In the genomic region with DNA sequence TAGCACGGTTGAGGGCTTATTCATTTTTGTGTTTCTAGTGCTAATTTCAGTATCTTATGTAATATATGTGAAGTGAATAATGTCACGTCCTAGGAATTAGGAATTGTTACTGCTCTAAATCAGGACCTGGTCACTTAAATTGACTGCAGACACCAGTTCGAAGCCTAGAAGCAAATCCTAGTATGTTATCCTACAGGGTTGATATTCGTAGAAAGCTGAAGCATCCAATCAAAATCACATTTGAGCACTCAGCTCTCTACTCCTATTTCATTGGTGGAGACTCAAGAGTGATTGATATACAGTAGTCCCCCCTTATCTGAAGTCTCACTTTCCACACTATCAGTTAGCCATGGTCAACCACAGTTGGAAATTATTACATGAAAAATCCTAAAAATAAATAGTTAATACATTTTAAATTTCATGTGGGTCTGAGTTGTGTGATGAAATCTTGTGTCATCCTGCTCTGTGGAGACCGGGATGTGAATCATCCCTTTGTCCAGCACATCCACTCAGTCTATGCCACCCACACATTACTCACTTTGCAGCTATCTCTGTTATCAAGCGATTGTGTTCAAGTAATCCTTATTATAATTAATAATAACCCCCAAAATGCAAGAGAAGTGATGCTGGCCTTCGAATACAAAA, we compare ENCODE assay signal across 12 cellular contexts. TPM values are rescaled to one million over a fixed set of nuclear protein-coding genes. Genes with fewer than 3 reads are reported as not detected.
DNase-seq lines count a peak whose midpoint lies in the region; ATAC-seq and TF ChIP-seq lines count a peak whose summit lies in the region.
"Had no signal": no experiment of that assay in that cellular context is flagged by ENCODE, and none has a peak within 500 bp of the region (broad histone marks: within the 10 kb centered on the region; RNA-seq: fewer than 3 reads in every experiment).

No MANE protein-coding gene starts in this region.

- H2AK5ac ChIP-seq in neuronal stem cell (ENCODE audit: low read depth, low read length): no peak overlapping the region

- no peak for ATAC-seq in CD4-positive, alpha-beta T cell (ENCODE audit: poor library complexity)

- H3K9me3 ChIP-seq in neuronal stem cell (replicated peaks in 1 of 2; ENCODE audit: control insufficient read depth in 2 of 2, insufficient read depth in 1 of 2, low read depth in 1 of 2, low read length in 2 of 2): no peaks in the 10 kb centered on the region
- no peaks in the 10 kb centered on the region for H3K9me3 ChIP-seq in CD4-positive, alpha-beta T cell (ENCODE audit: control insufficient read depth, low read length)

- no peaks in the 10 kb centered on the region for H3K9me3 Mint-ChIP-seq in CD4-positive, alpha-beta T cell
- H3K9me3 Mint-ChIP-seq: activated T-helper 1 cell treated with anti-CD3 and anti-CD28 coated beads, Interleukin-12 subunit alpha, Interleukin-12 subunit beta, Interleukin-2, Interleukin-4 antibody, amounts not matched to agents 30 ng/mL and 10 ng/mL and 1 ng/mL, durations not matched to agents 14 hours and 24 hours and 36 hours; IgD-negative memory B cell had no signal

- H2BK120ac ChIP-seq in neuronal stem cell (ENCODE audit: low read depth, low read length): no peak overlapping the region

- no peaks in the 10 kb centered on the region for H3K4me1 ChIP-seq in neuronal stem cell (ENCODE audit: control insufficient read depth in 2 of 2, insufficient read depth in 1 of 2, low read depth in 1 of 2, low read length in 2 of 2)
- H3K4me1 ChIP-seq: parathyroid adenoma had no signal

- H2AFZ ChIP-seq in neuronal stem cell (ENCODE audit: low read length): peak overlapping the region; percentile 53
- H2AFZ ChIP-seq: parathyroid adenoma had no signal

- no peak overlapping the region for H2BK5ac ChIP-seq in neuronal stem cell (ENCODE audit: low read length)

- no peak overlapping the region for H4K91ac ChIP-seq in neuronal stem cell (ENCODE audit: low read depth, low read length, poor library complexity)

- CTCF ChIA-PET in CD4-positive, alpha-beta T cell (lab: Charles Lee): no interaction called here

- intact Hi-C loops in cardiac septum (cut with DNase I): no loop called here
- intact Hi-C loops in CD4-positive, alpha-beta T cell (cut with DNase I, micrococcal nuclease): no loop called here

- H3K4me1 Mint-ChIP-seq in CD4-positive, alpha-beta T cell (ENCODE audit: low read depth): no peaks in the 10 kb centered on the region
- H3K4me1 Mint-ChIP-seq: IgD-negative memory B cell had no signal

- no peaks in the 10 kb centered on the region for H3K27me3 Mint-ChIP-seq in CD4-positive, alpha-beta T cell
- H3K27me3 Mint-ChIP-seq: IgD-negative memory B cell had no signal

- no peak overlapping the region for H3K4me3 ChIP-seq in neuronal stem cell (ENCODE audit: low read length in 2 of 2)

- H3K4me2 ChIP-seq in neuronal stem cell (ENCODE audit: insufficient read depth, low read length, poor library complexity, severe bottlenecking): no peak overlapping the region

- H2BK12ac ChIP-seq in neuronal stem cell (ENCODE audit: low read length): no peak overlapping the region

- H3K27me3 ChIP-seq in neuronal stem cell (ENCODE audit: control insufficient read depth in 3 of 3, insufficient read depth in 3 of 3, low read depth in 1 of 3, low read length in 3 of 3): no peaks in the 10 kb centered on the region
- H3K27me3 ChIP-seq in CD4-positive, alpha-beta T cell (ENCODE audit: control insufficient read depth, insufficient read depth, low read length): no peaks in the 10 kb centered on the region

- DNase-seq in Daoy (ENCODE audit: low read depth) (peak; percentile 77), NCI-H226 (peak; percentile 92), dermis blood vessel endothelial cell (peak; percentile 70), neuronal stem cell (ENCODE audit: low spot score) (no peak), cardiac septum (ENCODE audit: low spot score) (no peak)
- DNase-seq in stimulated activated CD4-positive, alpha-beta T cell treated with anti-CD3 and anti-CD28 coated beads, Interleukin-2, amount 100 ng/mL, for 24 hours: no peak
- DNase-seq in stimulated activated naive CD4-positive, alpha-beta T cell treated with Interleukin-2 at 50 U/mL for 16 hours (lab: John Stamatoyannopoulos, UW): no peak
- DNase-seq in CD4-positive, alpha-beta T cell: no peak
- DNase-seq: NCI-H526 had no signal

- H3K27ac Mint-ChIP-seq in CD4-positive, alpha-beta T cell: no peak overlapping the region
- H3K27ac Mint-ChIP-seq: activated T-helper 1 cell treated with anti-CD3 and anti-CD28 coated beads, Interleukin-12 subunit alpha, Interleukin-12 subunit beta, Interleukin-2, Interleukin-4 antibody, amounts not matched to agents 30 ng/mL and 10 ng/mL and 1 ng/mL, durations not matched to agents 14 hours and 24 hours and 36 hours; IgD-negative memory B cell had no signal

- H3K14ac ChIP-seq in neuronal stem cell (ENCODE audit: low read length): no peak overlapping the region

- POLR2A ChIA-PET in CD4-positive, alpha-beta T cell (lab: Charles Lee): no interaction called here

- no peaks in the 10 kb centered on the region for H3K36me3 ChIP-seq in neuronal stem cell (replicated peaks in 1 of 2; ENCODE audit: control insufficient read depth in 2 of 2, insufficient read depth in 2 of 2, low read length in 2 of 2)

- no peak overlapping the region for H3K27ac ChIP-seq in neuronal stem cell (replicated peaks; ENCODE audit: low read length)
- H3K27ac ChIP-seq in CD4-positive, alpha-beta T cell (ENCODE audit: low read depth, low read length): no peak overlapping the region
- H3K27ac ChIP-seq: parathyroid adenoma had no signal

- H4K8ac ChIP-seq in neuronal stem cell (ENCODE audit: low read depth, low read length): no peak overlapping the region

- no peak for TF ChIP-seq CTCF in CD4-positive, alpha-beta T cell (IDR thresholded peaks at IDR 0.05)

- no CpG with 5 or more reads among the region's 7 CpGs for WGBS in neuronal stem cell (ENCODE audit: extremely low coverage in 2 of 2, insufficient read length in 2 of 2, insufficient replicate concordance in 1 of 2), 2 donors

- no peak overlapping the region for H2BK15ac ChIP-seq in neuronal stem cell (ENCODE audit: low read length)

- H3K9ac ChIP-seq in neuronal stem cell (ENCODE audit: low read depth, low read length, poor library complexity): no peak overlapping the region
- H3K9ac ChIP-seq: parathyroid adenoma had no signal

- H3K4me3 Mint-ChIP-seq in CD4-positive, alpha-beta T cell: no peak overlapping the region
- H3K4me3 Mint-ChIP-seq: activated T-helper 1 cell treated with anti-CD3 and anti-CD28 coated beads, Interleukin-12 subunit alpha, Interleukin-12 subunit beta, Interleukin-2, Interleukin-4 antibody, amounts not matched to agents 30 ng/mL and 10 ng/mL and 1 ng/mL, durations not matched to agents 14 hours and 24 hours and 36 hours; IgD-negative memory B cell had no signal

- H3K4ac ChIP-seq in neuronal stem cell (ENCODE audit: low read length): no peak overlapping the region

- no peak overlapping the region for H3K18ac ChIP-seq in neuronal stem cell (ENCODE audit: low read length)

- H3K79me1 ChIP-seq in neuronal stem cell (ENCODE audit: low read depth, low read length): no peaks in the 10 kb centered on the region

- H3K36me3 Mint-ChIP-seq in CD4-positive, alpha-beta T cell (ENCODE audit: low read depth): no peaks in the 10 kb centered on the region
- H3K36me3 Mint-ChIP-seq: IgD-negative memory B cell had no signal

- no peak overlapping the region for H3K23ac ChIP-seq in neuronal stem cell (ENCODE audit: low read depth, low read length, poor library complexity)

RNA-seq across cellular contexts. Expression of a gene that starts 35.2 kb away (rescaled TPM):
- total RNA-seq in Daoy (2014; rRNA removed; shearing (Covaris generic)): 0.29 and 0.54 TPM in 2 replicates
- total RNA-seq in dermis blood vessel endothelial cell (0.34 and 0.56 TPM in 2 replicates), cardiac septum (0.75 TPM)
- polyA plus RNA-seq in neuronal stem cell (2013, experiment 1 of 2): 0.17 TPM
- 0.21 TPM for polyA plus RNA-seq in neuronal stem cell (2013, experiment 2 of 2)
- under 1 TPM; 0.14 to 0.17 TPM for total RNA-seq in CD4-positive, alpha-beta T cell
- polyA plus RNA-seq: IgD-negative memory B cell had no signal

Comparison
In these comparisons a context has a peak if more than half of its experiments do, and no peak if none do; other contexts are left out.
1. DNase-seq: peak in Daoy (single experiment), NCI-H226 (single experiment) and dermis blood vessel endothelial cell (single experiment); none in neuronal stem cell (single experiment), stimulated activated CD4-positive, alpha-beta T cell treated with anti-CD3 and anti-CD28 coated beads, Interleukin-2, amount 100 ng/mL, for 24 hours (0 of 2), cardiac septum (single experiment), stimulated activated naive CD4-positive, alpha-beta T cell treated with Interleukin-2 at 50 U/mL for 16 hours (single experiment) and CD4-positive, alpha-beta T cell (0 of 10).